ENCODE assay signal across 8 cellular contexts in the genomic region with DNA sequence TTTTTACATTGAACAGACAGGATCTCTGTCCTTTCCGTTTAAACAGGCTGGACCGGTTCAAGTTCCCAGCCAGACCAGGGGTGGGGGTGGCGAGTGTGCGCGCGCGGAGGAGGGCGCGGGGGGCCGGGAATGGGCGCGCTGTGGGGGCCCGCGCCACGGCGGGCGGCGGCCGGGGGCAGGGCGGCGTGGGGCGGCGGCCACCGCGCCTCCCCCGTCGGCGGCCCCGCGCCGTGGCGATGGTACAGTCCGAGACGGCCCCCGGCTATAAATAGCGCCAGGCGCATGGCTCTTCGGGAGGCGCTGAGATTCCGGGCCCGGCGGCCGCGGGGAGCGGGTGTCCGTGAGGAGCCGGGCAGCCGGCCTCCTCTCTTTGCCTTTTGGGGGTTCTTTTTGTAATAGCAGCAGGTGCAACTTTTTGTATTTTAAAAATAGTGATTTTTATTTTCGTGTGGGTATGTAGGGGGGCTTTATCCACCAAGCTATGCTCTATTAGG. TPM values are rescaled to one million over a fixed set of nuclear protein-coding genes. Genes with fewer than 3 reads are reported as not detected.
DNase-seq lines count a peak whose midpoint lies in the region; ATAC-seq and TF ChIP-seq lines count a peak whose summit lies in the region.

No MANE protein-coding gene starts in this region.

- H3K27me3 Mint-ChIP-seq in activated naive CD4-positive, alpha-beta T cell treated with anti-CD3 and anti-CD28 coated beads for 36 hours (ENCODE audit: low read depth), result peaks cover 69% of the 10 kb centered on the region

- peaks cover 19% of the 10 kb centered on the region for H3K4me1 Mint-ChIP-seq in activated naive CD4-positive, alpha-beta T cell treated with anti-CD3 and anti-CD28 coated beads for 36 hours (ENCODE audit: low read depth)

- no peak for DNase-seq in activated naive CD4-positive, alpha-beta T cell treated with anti-CD3 and anti-CD28 coated beads for 36 hours
- DNase-seq in activated naive CD4-positive, alpha-beta T cell treated with Interleukin-2 at 50 U/mL for 16 hours, result no peak
- DNase-seq in head of caudate nucleus (peak; percentile 29 to 92 (median 80)), posterior cingulate gyrus (peak; percentile 61 to 96 (median 80))
- no peak for DNase-seq in activated naive CD4-positive, alpha-beta T cell treated with anti-CD3 and anti-CD28 coated beads, Interleukin-2, amount 50 U/mL, for 72 hours (ENCODE audit: low spot score in 2 of 2)

- ATAC-seq in SK-N-SH treated with all-trans-retinoic acid at 6 μM for 48 hours, result peak; percentile 59
- no peak for ATAC-seq in HG02973 (IDR thresholded peaks at IDR 0.05; ENCODE audit: unreplicated experiment)
- ATAC-seq in activated naive CD4-positive, alpha-beta T cell treated with anti-CD3 and anti-CD28 coated beads, Interleukin-2, amount 50 U/mL, for 72 hours, result no peak
- ATAC-seq in GM19452 (IDR thresholded peaks at IDR 0.05; ENCODE audit: unreplicated experiment), result no peak

- no peak overlapping the region for H3K27ac Mint-ChIP-seq in activated naive CD4-positive, alpha-beta T cell treated with anti-CD3 and anti-CD28 coated beads for 36 hours
- H3K27ac Mint-ChIP-seq in activated naive CD4-positive, alpha-beta T cell treated with anti-CD3 and anti-CD28 coated beads, Interleukin-2, amount 50 U/mL, for 72 hours, result no peak overlapping the region

- CTCF ChIA-PET in activated naive CD4-positive, alpha-beta T cell treated with anti-CD3 and anti-CD28 coated beads for 36 hours (lab: Charles Lee), result no interaction called here

- peak overlapping the region; percentile 26 for H3K4me3 Mint-ChIP-seq in activated naive CD4-positive, alpha-beta T cell treated with anti-CD3 and anti-CD28 coated beads for 36 hours

- H3K36me3 Mint-ChIP-seq in activated naive CD4-positive, alpha-beta T cell treated with anti-CD3 and anti-CD28 coated beads for 36 hours (ENCODE audit: low read depth), result no peaks in the 10 kb centered on the region
- peaks cover 10 to 35% of the 10 kb centered on the region in 2 donors for H3K36me3 Mint-ChIP-seq in activated naive CD4-positive, alpha-beta T cell treated with anti-CD3 and anti-CD28 coated beads, Interleukin-2, amount 50 U/mL, for 72 hours

- intact Hi-C loops in activated naive CD4-positive, alpha-beta T cell treated with anti-CD3 and anti-CD28 coated beads for 36 hours (cut with micrococcal nuclease), result loop anchor here (10.0 kb wide), 1 partner anchor 1359 kb away; no protein-coding TSS in a partner anchor
- intact Hi-C loops in head of caudate nucleus (cut with DNase I) (no loop called here), posterior cingulate gyrus (cut with DNase I) (loop anchor here (10.0 kb wide), 1 partner anchor 209 kb away; no protein-coding TSS in a partner anchor)

- no peaks in the 10 kb centered on the region for H3K9me3 Mint-ChIP-seq in activated naive CD4-positive, alpha-beta T cell treated with anti-CD3 and anti-CD28 coated beads for 36 hours
- H3K9me3 Mint-ChIP-seq in activated naive CD4-positive, alpha-beta T cell treated with anti-CD3 and anti-CD28 coated beads, Interleukin-2, amount 50 U/mL, for 72 hours, result peaks cover 0 to 4% of the 10 kb centered on the region in 2 donors

TF ChIP-seq in SK-N-SH treated with all-trans-retinoic acid at 6 μM for 48 hours, 23 proteins besides CTCF, POLR2A, EP300 and RAD21:
- no peak for TF ChIP-seq SNAI2 (CRISPR knock-in tag; IDR thresholded peaks at IDR 0.05)
- no peak for TF ChIP-seq PATZ1 (CRISPR knock-in tag; IDR thresholded peaks at IDR 0.05; ENCODE audit: borderline replicate concordance)
- no peak for TF ChIP-seq ESRRG (CRISPR knock-in tag; IDR thresholded peaks at IDR 0.05)
- no peak for TF ChIP-seq POU6F1 (CRISPR knock-in tag; IDR thresholded peaks at IDR 0.05; ENCODE audit: borderline replicate concordance, low read depth)
- no peak for TF ChIP-seq ZNF8 (CRISPR knock-in tag; IDR thresholded peaks at IDR 0.05)
- no peak for TF ChIP-seq ZNF70 (CRISPR knock-in tag; IDR thresholded peaks at IDR 0.05)
- TF ChIP-seq ARNTL (CRISPR knock-in tag; IDR thresholded peaks at IDR 0.05; ENCODE audit: borderline replicate concordance, low read depth), result no peak
- no peak for TF ChIP-seq CSDC2 (CRISPR knock-in tag; IDR thresholded peaks at IDR 0.05)
- no peak for TF ChIP-seq ZNF565 (CRISPR knock-in tag; conservative IDR thresholded peaks at IDR 0.05; ENCODE audit: low read depth)
- TF ChIP-seq RARB (CRISPR knock-in tag; IDR thresholded peaks at IDR 0.05), result no peak
- TF ChIP-seq OSR1 (CRISPR knock-in tag; IDR thresholded peaks at IDR 0.05), result no peak
- no peak for TF ChIP-seq PPARA (CRISPR knock-in tag; IDR thresholded peaks at IDR 0.05; ENCODE audit: borderline replicate concordance)
- no peak for TF ChIP-seq ZFP3 (CRISPR knock-in tag; IDR thresholded peaks at IDR 0.05)
- no peak for TF ChIP-seq ISL1 (CRISPR knock-in tag; IDR thresholded peaks at IDR 0.05)
- TF ChIP-seq ZFP30 (CRISPR knock-in tag; IDR thresholded peaks at IDR 0.05), result no peak
- TF ChIP-seq TSHZ2 (CRISPR knock-in tag; IDR thresholded peaks at IDR 0.05), result no peak
- TF ChIP-seq CSRNP3 (CRISPR knock-in tag; IDR thresholded peaks at IDR 0.05), result no peak
- TF ChIP-seq TCF4 (CRISPR knock-in tag; IDR thresholded peaks at IDR 0.05; ENCODE audit: borderline replicate concordance), result no peak
TF ChIP-seq in SK-N-SH treated with all-trans-retinoic acid at 6 μM for 48 hours: peak in this region for 0.

RNA-seq across cellular contexts. Expression of gene CELF4, which starts 0.4 kb away (rescaled TPM):
- total RNA-seq in activated naive CD4-positive, alpha-beta T cell treated with anti-CD3 and anti-CD28 coated beads for 36 hours, result not detected
- total RNA-seq in activated naive CD4-positive, alpha-beta T cell treated with anti-CD3 and anti-CD28 coated beads, Interleukin-2, amount 50 U/mL, for 72 hours, result not detected

Comparison
In these comparisons a context has a peak if more than half of its experiments do, and no peak if none do; other contexts are left out.
1. DNase-seq: peak in head of caudate nucleus (42 of 42) and posterior cingulate gyrus (10 of 10); none in activated naive CD4-positive, alpha-beta T cell treated with anti-CD3 and anti-CD28 coated beads for 36 hours (single experiment), activated naive CD4-positive, alpha-beta T cell treated with Interleukin-2 at 50 U/mL for 16 hours (single experiment) and activated naive CD4-positive, alpha-beta T cell treated with anti-CD3 and anti-CD28 coated beads, Interleukin-2, amount 50 U/mL, for 72 hours (0 of 2).